Comparison of ENCODE assay signal across 22 cellular contexts in genomic region chr12:26825459-26826016, GRCh38. TPM values are rescaled to one million over a fixed set of nuclear protein-coding genes. Genes with fewer than 3 reads are reported as not detected.
DNase-seq lines count a peak whose midpoint lies in the region; ATAC-seq and TF ChIP-seq lines count a peak whose summit lies in the region.
"Had no signal": no experiment of that assay in that cellular context is flagged by ENCODE, and none has a peak within 500 bp of the region (broad histone marks: within the 10 kb centered on the region; RNA-seq: fewer than 3 reads in every experiment).

No MANE protein-coding gene starts in this region.

- H3K27me3 ChIP-seq in aorta (ENCODE audit: control insufficient read depth in 1 of 2, insufficient read depth in 2 of 2, low read length in 1 of 2) = no peaks in the 10 kb centered on the region
- H3K27me3 ChIP-seq: BLaER1 treated with 17β-estradiol and CSF1 and Interleukin-3, amounts not matched to agents 10 nM and 100 nM had no signal

- H3K4me1 Mint-ChIP-seq in natural killer cell (peaks cover 57% of the 10 kb centered on the region in 2 donors), progenitor cell of endocrine pancreas (ENCODE audit: low read depth) (peaks cover 9% of the 10 kb centered on the region), nephron progenitor cell (peaks cover 6% of the 10 kb centered on the region)
- peaks cover 27 to 38% of the 10 kb centered on the region in 2 donors for H3K4me1 Mint-ChIP-seq in natural killer cell treated with Interleukin-12 subunit alpha and Interleukin-12 subunit beta and Interleukin-15 and Interleukin-18, amount 100 ng/mL, for 72 hours (ENCODE audit: low read depth in 2 of 2)
- H3K4me1 Mint-ChIP-seq in activated T-cell treated with anti-CD3 and anti-CD28 coated beads, Interleukin-2, amount 50 U/mL, for 72 hours (ENCODE audit: low read depth) = peaks cover 64% of the 10 kb centered on the region

- no peaks in the 10 kb centered on the region for H3K27me3 Mint-ChIP-seq in natural killer cell (ENCODE audit: low read depth in 2 of 2)
- no peaks in the 10 kb centered on the region for H3K27me3 Mint-ChIP-seq in natural killer cell treated with Interleukin-12 subunit alpha and Interleukin-12 subunit beta and Interleukin-15 and Interleukin-18, amount 100 ng/mL, for 72 hours
- peaks cover 1% of the 10 kb centered on the region for H3K27me3 Mint-ChIP-seq in progenitor cell of endocrine pancreas
- no peaks in the 10 kb centered on the region for H3K27me3 Mint-ChIP-seq in activated T-cell treated with anti-CD3 and anti-CD28 coated beads, Interleukin-2, amount 50 U/mL, for 72 hours (ENCODE audit: low read depth)
- H3K27me3 Mint-ChIP-seq in nephron progenitor cell (ENCODE audit: low read depth, poor library complexity) = peaks cover 3% of the 10 kb centered on the region
- H3K27me3 Mint-ChIP-seq: CD8-positive, alpha-beta memory T cell had no signal

- no peak overlapping the region for H3K27ac ChIP-seq in aorta (ENCODE audit: low read depth in 1 of 2, low read length in 2 of 2)
- H3K27ac ChIP-seq: A549; BLaER1 treated with 17β-estradiol and CSF1 and Interleukin-3, amounts not matched to agents 10 nM and 100 nM; SK-N-MC had no signal

- no peak overlapping the region for H3K4me3 Mint-ChIP-seq in natural killer cell
- no peak overlapping the region for H3K4me3 Mint-ChIP-seq in natural killer cell treated with Interleukin-12 subunit alpha and Interleukin-12 subunit beta and Interleukin-15 and Interleukin-18, amount 100 ng/mL, for 72 hours
- no peak overlapping the region for H3K4me3 Mint-ChIP-seq in progenitor cell of endocrine pancreas (ENCODE audit: low read depth)
- H3K4me3 Mint-ChIP-seq in activated T-cell treated with anti-CD3 and anti-CD28 coated beads, Interleukin-2, amount 50 U/mL, for 72 hours = no peak overlapping the region
- no peak overlapping the region for H3K4me3 Mint-ChIP-seq in nephron progenitor cell
- H3K4me3 Mint-ChIP-seq: CD8-positive, alpha-beta memory T cell; H9; T-helper 2 cell treated with Interferon-gamma antibody and Interleukin-4, amounts not matched to agents 5 μg/mL and 100 μg/mL, for 36 hours had no signal

- H3K9me3 ChIP-seq in aorta (ENCODE audit: control insufficient read depth, low read length) = no peaks in the 10 kb centered on the region
- H3K9me3 ChIP-seq: A549; BLaER1 treated with 17β-estradiol and CSF1 and Interleukin-3, amounts not matched to agents 10 nM and 100 nM had no signal

- no peaks in the 10 kb centered on the region for H3K36me3 Mint-ChIP-seq in natural killer cell
- H3K36me3 Mint-ChIP-seq in natural killer cell treated with Interleukin-12 subunit alpha and Interleukin-12 subunit beta and Interleukin-15 and Interleukin-18, amount 100 ng/mL, for 72 hours = no peaks in the 10 kb centered on the region
- peaks cover 3% of the 10 kb centered on the region for H3K36me3 Mint-ChIP-seq in progenitor cell of endocrine pancreas (ENCODE audit: insufficient read depth)
- peaks cover 0 to 4% of the 10 kb centered on the region in 2 donors for H3K36me3 Mint-ChIP-seq in activated T-cell treated with anti-CD3 and anti-CD28 coated beads, Interleukin-2, amount 50 U/mL, for 72 hours (ENCODE audit: insufficient read depth in 2 of 2)
- H3K36me3 Mint-ChIP-seq in nephron progenitor cell (ENCODE audit: low read depth) = no peaks in the 10 kb centered on the region

- ATAC-seq in natural killer cell = no peak
- ATAC-seq in natural killer cell treated with Interleukin-12 subunit alpha and Interleukin-12 subunit beta and Interleukin-15 and Interleukin-18, amount 100 ng/mL, for 72 hours = no peak
- peak; percentile 54 for ATAC-seq in GM19372 (IDR thresholded peaks at IDR 0.05; ENCODE audit: low read depth, unreplicated experiment)
- ATAC-seq in HG03066 (IDR thresholded peaks at IDR 0.05; ENCODE audit: low read depth, unreplicated experiment) = peak; percentile 45
- no peak for ATAC-seq in activated T-cell treated with anti-CD3 and anti-CD28 coated beads, Interleukin-2, amount 50 U/mL, for 72 hours (replicated peaks in 1 of 2)
- ATAC-seq in aorta (ENCODE audit: low FRiP score) = no peak
- ATAC-seq: A549 had no signal

- no peak for DNase-seq in natural killer cell
- no peak for DNase-seq in natural killer cell treated with Interleukin-12 subunit alpha and Interleukin-12 subunit beta and Interleukin-15 and Interleukin-18, amount 100 ng/mL, for 72 hours (ENCODE audit: low spot score)
- DNase-seq in progenitor cell of endocrine pancreas (ENCODE audit: low spot score, unreplicated experiment) = no peak
- no peak for DNase-seq in activated T-cell treated with anti-CD3 and anti-CD28 coated beads, Interleukin-2, amount 50 U/mL, for 72 hours
- no peak for DNase-seq in aorta
- no peak for DNase-seq in nephron progenitor cell
- DNase-seq: CD8-positive, alpha-beta memory T cell; H9; KBM-7; NCI-H1417; NCI-H187 treated with DMSO at 0.1 percent for 48 hours; NCI-H2171; NCI-H526; NK-92 treated with Interleukin-12 subunit alpha and Interleukin-12 subunit beta, amount 100 ng/mL, for 24 hours; OCI-M1; Right ventricle myocardium superior had no signal

- H3K36me3 ChIP-seq in aorta (ENCODE audit: control insufficient read depth in 1 of 2, insufficient read depth in 2 of 2, low read length in 1 of 2) = no peaks in the 10 kb centered on the region

- intact Hi-C loops in natural killer cell (cut with micrococcal nuclease) = no loop called here
- intact Hi-C loops in aorta (cut with DNase I) = no loop called here

- no peak overlapping the region for H3K4me3 ChIP-seq in aorta (ENCODE audit: low read length in 2 of 2)
- H3K4me3 ChIP-seq: A549; BLaER1 treated with 17β-estradiol and CSF1 and Interleukin-3, amounts not matched to agents 10 nM and 100 nM; SK-N-MC had no signal

- 95 to 96% methylated on average over 1 of the region's 1 CpG for WGBS in aorta, 2 donors

- H3K9me3 Mint-ChIP-seq in natural killer cell = no peaks in the 10 kb centered on the region
- H3K9me3 Mint-ChIP-seq in natural killer cell treated with Interleukin-12 subunit alpha and Interleukin-12 subunit beta and Interleukin-15 and Interleukin-18, amount 100 ng/mL, for 72 hours = no peaks in the 10 kb centered on the region
- no peaks in the 10 kb centered on the region for H3K9me3 Mint-ChIP-seq in progenitor cell of endocrine pancreas (ENCODE audit: low read depth)
- H3K9me3 Mint-ChIP-seq in activated T-cell treated with anti-CD3 and anti-CD28 coated beads, Interleukin-2, amount 50 U/mL, for 72 hours = no peaks in the 10 kb centered on the region
- H3K9me3 Mint-ChIP-seq in nephron progenitor cell = no peaks in the 10 kb centered on the region
- H3K9me3 Mint-ChIP-seq: CD8-positive, alpha-beta memory T cell; H9; T-helper 2 cell treated with Interferon-gamma antibody and Interleukin-4, amounts not matched to agents 5 μg/mL and 100 μg/mL, for 36 hours had no signal

- H3K27ac Mint-ChIP-seq in natural killer cell = peak overlapping the region; percentile 33 to 54
- no peak overlapping the region for H3K27ac Mint-ChIP-seq in natural killer cell treated with Interleukin-12 subunit alpha and Interleukin-12 subunit beta and Interleukin-15 and Interleukin-18, amount 100 ng/mL, for 72 hours
- H3K27ac Mint-ChIP-seq in progenitor cell of endocrine pancreas = peak overlapping the region; percentile 56
- H3K27ac Mint-ChIP-seq in activated T-cell treated with anti-CD3 and anti-CD28 coated beads, Interleukin-2, amount 50 U/mL, for 72 hours = no peak overlapping the region
- H3K27ac Mint-ChIP-seq in nephron progenitor cell = no peak overlapping the region
- H3K27ac Mint-ChIP-seq: H9; T-helper 2 cell treated with Interferon-gamma antibody and Interleukin-4, amounts not matched to agents 5 μg/mL and 100 μg/mL, for 36 hours had no signal

- H3K4me1 ChIP-seq in aorta (ENCODE audit: control insufficient read depth in 1 of 2, insufficient read depth in 2 of 2, low read length in 2 of 2) = no peaks in the 10 kb centered on the region

- TF ChIP-seq CTCF in natural killer cell (IDR thresholded peaks at IDR 0.05) (no peak), progenitor cell of endocrine pancreas (IDR thresholded peaks at IDR 0.05; ENCODE audit: unreplicated experiment) (no peak), nephron progenitor cell (IDR thresholded peaks at IDR 0.05) (no peak)

RNA-seq across cellular contexts. Expression of gene ITPR2, which starts 7.5 kb away (rescaled TPM):
- total RNA-seq in natural killer cell = 10 to 100 TPM; 59.1 to 70.7 (median 68.2) TPM
- 10 to 100 TPM; 42.6 to 76.9 TPM for total RNA-seq in natural killer cell treated with Interleukin-12 subunit alpha and Interleukin-12 subunit beta and Interleukin-15 and Interleukin-18, amount 100 ng/mL, for 72 hours
- total RNA-seq in progenitor cell of endocrine pancreas = 72.4 and 78.0 TPM in 2 replicates
- 10 to 100 TPM; 44.3 to 55.5 TPM for total RNA-seq in activated T-cell treated with anti-CD3 and anti-CD28 coated beads, Interleukin-2, amount 50 U/mL, for 72 hours
- 10 to 100 TPM; 40.3 to 84.8 TPM for total RNA-seq in aorta
- polyA plus RNA-seq in aorta = 1 to 10 TPM; 1.5 to 3.3 TPM

Comparison
In these comparisons a context has a peak if more than half of its experiments do, and no peak if none do; other contexts are left out.
1. H3K27ac Mint-ChIP-seq: peak in natural killer cell (2 of 2) and progenitor cell of endocrine pancreas (single experiment); none in natural killer cell treated with Interleukin-12 subunit alpha and Interleukin-12 subunit beta and Interleukin-15 and Interleukin-18, amount 100 ng/mL, for 72 hours (0 of 2), activated T-cell treated with anti-CD3 and anti-CD28 coated beads, Interleukin-2, amount 50 U/mL, for 72 hours (single experiment) and nephron progenitor cell (single experiment).
2. ATAC-seq: peak in GM19372 (single experiment) and HG03066 (single experiment); none in natural killer cell (0 of 3), natural killer cell treated with Interleukin-12 subunit alpha and Interleukin-12 subunit beta and Interleukin-15 and Interleukin-18, amount 100 ng/mL, for 72 hours (0 of 2), activated T-cell treated with anti-CD3 and anti-CD28 coated beads, Interleukin-2, amount 50 U/mL, for 72 hours (0 of 2) and aorta (single experiment).